15 cellular contexts compared by ENCODE assay signal in the genomic region with DNA sequence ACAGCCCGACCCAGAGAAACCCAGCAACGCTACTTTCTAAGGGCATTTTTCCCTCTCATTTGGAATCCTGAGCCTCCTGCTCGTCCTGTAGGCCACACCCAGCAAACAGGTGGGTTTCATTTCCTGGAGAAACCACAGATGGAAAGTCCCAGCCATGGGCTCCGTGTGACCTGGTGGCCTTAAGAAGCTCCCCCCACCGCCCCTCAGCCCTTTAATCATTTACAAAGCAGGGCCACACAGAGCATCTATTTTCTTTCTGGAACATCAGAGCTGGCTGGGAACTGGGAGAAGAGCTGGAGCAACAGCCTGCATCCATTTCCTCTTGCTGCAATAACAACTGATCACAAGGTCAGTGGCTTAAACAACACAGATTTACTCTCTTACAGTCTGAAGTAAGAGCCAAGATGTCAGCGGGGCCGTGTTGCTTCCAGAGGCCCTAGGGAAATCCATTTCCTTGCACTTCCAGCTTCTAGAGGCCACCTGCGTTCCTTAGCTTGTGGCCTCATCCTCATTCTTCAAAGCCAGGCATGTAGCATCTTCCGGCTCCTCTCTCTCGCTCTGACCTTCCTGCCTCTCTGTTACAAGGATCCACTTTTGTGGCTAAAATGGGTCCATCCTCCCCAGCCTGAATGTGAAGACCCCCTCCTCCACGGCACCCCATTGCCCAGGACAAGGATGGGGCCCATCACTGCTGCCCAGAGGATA. TPM values are rescaled to one million over a fixed set of nuclear protein-coding genes. Genes with fewer than 3 reads are reported as not detected.
DNase-seq lines count a peak whose midpoint lies in the region; ATAC-seq, FAIRE-seq and TF ChIP-seq lines count a peak whose summit lies in the region.
"Had no signal": no experiment of that assay in that cellular context is flagged by ENCODE, and none has a peak within 500 bp of the region (broad histone marks: within the 10 kb centered on the region; RNA-seq: fewer than 3 reads in every experiment).

No MANE protein-coding gene starts in this region.

- H4K20me1 ChIP-seq in DOHH2 (ENCODE audit: control insufficient read depth, insufficient read depth, low read depth, low read length) = no peaks in the 10 kb centered on the region

- H3K4me1 ChIP-seq in DOHH2 (ENCODE audit: control insufficient read depth, low read length) = peaks cover 22% of the 10 kb centered on the region
- H3K4me1 ChIP-seq: uterus had no signal

- H3F3A ChIP-seq in DOHH2 (ENCODE audit: control insufficient read depth, insufficient read depth) = no peaks in the 10 kb centered on the region

- H3K27ac ChIP-seq in DOHH2 (ENCODE audit: low read depth, low read length) = no peak overlapping the region
- H3K27ac ChIP-seq: SJSA1, uterus had no signal

- ATAC-seq in GM18907 (IDR thresholded peaks at IDR 0.05; ENCODE audit: unreplicated experiment) = peak; percentile 52

- peak; percentile 40 for DNase-seq in RCC 7860 (ENCODE audit: low spot score)
- peak; percentile 91 for DNase-seq in kidney tubule cell (ENCODE audit: low spot score)
- DNase-seq in NCI-H82 treated with DMSO at 0.1 percent for 48 hours (lab: John Stamatoyannopoulos, UW; ENCODE audit: unreplicated experiment) = no peak
- no peak for DNase-seq in dermis blood vessel endothelial cell
- DNase-seq in GOT3 (lab: John Stamatoyannopoulos, UW) = no peak
- DNase-seq in NCI-H1092 (lab: John Stamatoyannopoulos, UW) = no peak
- DNase-seq: activated CD8-positive, alpha-beta memory T cell treated with anti-CD3 and anti-CD28 coated beads, Interleukin-2, amount 50 U/mL, for 4 hours; EL; Karpas-422; nucleus accumbens; uterus had no signal

- H3K27me3 ChIP-seq in DOHH2 (ENCODE audit: control insufficient read depth, low read length) = no peaks in the 10 kb centered on the region
- H3K27me3 ChIP-seq: SJSA1, uterus had no signal

- H3K36me3 ChIP-seq in DOHH2 (ENCODE audit: control insufficient read depth, low read length) = no peaks in the 10 kb centered on the region
- H3K36me3 ChIP-seq: SJSA1, uterus had no signal

- H3K4me3 ChIP-seq in DOHH2 (ENCODE audit: low read length) = no peak overlapping the region
- H3K4me3 ChIP-seq: SJSA1, uterus had no signal

- FAIRE-seq in RCC 7860 (lab: Jason Lieb, UNC) = no peak
- FAIRE-seq: keratinocyte had no signal

- no peaks in the 10 kb centered on the region for H3K9me2 ChIP-seq in DOHH2 (replicated peaks; ENCODE audit: control insufficient read depth, low read length)

- no peak for TF ChIP-seq CTCF in DOHH2 (IDR thresholded peaks at IDR 0.05; ENCODE audit: low read depth, low read length, poor library complexity, severe bottlenecking)

- peak overlapping the region; percentile 5 for H3K4me2 ChIP-seq in DOHH2 (ENCODE audit: low read length)

- no peaks in the 10 kb centered on the region for H3K9me3 ChIP-seq in DOHH2 (ENCODE audit: control insufficient read depth, insufficient read depth, low read length)
- H3K9me3 ChIP-seq: SJSA1, uterus had no signal

- no peaks in the 10 kb centered on the region for H3K79me2 ChIP-seq in DOHH2 (ENCODE audit: control insufficient read depth, low read length)

RNA-seq across cellular contexts. Expression of gene C9orf50, which starts 40.5 kb away (rescaled TPM):
- total RNA-seq in dermis blood vessel endothelial cell = not detected in 2 replicates
- total RNA-seq: SJSA1 had no signal

RNA-seq across cellular contexts. Expression of gene NTMT1, which starts 45.6 kb away (rescaled TPM):
- total RNA-seq in dermis blood vessel endothelial cell = 15.7 and 20.1 TPM in 2 replicates

Comparison
In these comparisons a context has a peak if more than half of its experiments do, and no peak if none do; other contexts are left out.
1. DNase-seq: peak in RCC 7860 (single experiment) and kidney tubule cell (single experiment); none in NCI-H82 treated with DMSO at 0.1 percent for 48 hours (single experiment), dermis blood vessel endothelial cell (single experiment), GOT3 (single experiment) and NCI-H1092 (single experiment).